ENCODE assay signal across 13 cellular contexts in the genomic region with DNA sequence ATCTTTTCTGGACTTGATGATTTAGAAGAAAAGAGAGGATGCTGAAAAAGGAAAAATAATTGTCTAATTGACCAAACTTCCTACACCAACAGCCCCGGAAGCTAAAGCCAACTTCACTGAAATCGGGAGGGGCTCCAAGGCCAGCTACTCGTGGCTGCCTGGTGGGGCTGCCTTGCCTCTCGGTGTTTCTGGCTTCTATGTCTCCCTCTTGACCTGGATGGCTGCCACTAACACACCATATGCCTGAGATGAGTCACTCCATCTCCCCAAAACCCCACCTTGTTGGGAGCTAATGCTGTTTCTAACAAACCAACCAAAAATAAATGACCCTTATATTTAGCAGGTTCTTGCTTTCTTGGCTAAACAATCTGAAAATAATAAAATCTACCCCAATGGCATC.
DNase-seq lines count a peak whose midpoint lies in the region; ATAC-seq and TF ChIP-seq lines count a peak whose summit lies in the region.
"Had no signal": no experiment of that assay in that cellular context is flagged by ENCODE, and none has a peak within 500 bp of the region (broad histone marks: within the 10 kb centered on the region; RNA-seq: fewer than 3 reads in every experiment).

No MANE protein-coding gene starts in this region.

- no peak overlapping the region for H3K27ac ChIP-seq in CD4-positive, CD25-positive, alpha-beta regulatory T cell (ENCODE audit: insufficient read depth, low read length, poor library complexity, severe bottlenecking)
- H3K27ac ChIP-seq in Karpas-422 (ENCODE audit: low read length), result peak overlapping the region; percentile 99
- peak overlapping the region; percentile 83 for H3K27ac ChIP-seq in right cardiac atrium (ENCODE audit: low read length)
- no peak overlapping the region for H3K27ac ChIP-seq in WERI-Rb-1
- H3K27ac ChIP-seq: PC-9, spleen, VCaP had no signal

- intact Hi-C loops in right cardiac atrium (cut with DNase I), result no loop called here
- intact Hi-C loops in CD14-positive monocyte (cut with micrococcal nuclease), result no loop called here

- H3K36me3 ChIP-seq in CD4-positive, CD25-positive, alpha-beta regulatory T cell (ENCODE audit: control insufficient read depth, insufficient read depth, low read length), result peaks cover 41% of the 10 kb centered on the region
- H3K36me3 ChIP-seq in Karpas-422 (ENCODE audit: insufficient read depth, low read length), result peaks cover 40% of the 10 kb centered on the region
- no peaks in the 10 kb centered on the region; the same call in 1 of the 2 replicates for H3K36me3 ChIP-seq in WERI-Rb-1

- no peak overlapping the region for H2AFZ ChIP-seq in Karpas-422 (ENCODE audit: low read length)
- H2AFZ ChIP-seq: PC-9 had no signal

- H3K27me3 Mint-ChIP-seq in CD4-positive, CD25-positive, alpha-beta regulatory T cell, result no peaks in the 10 kb centered on the region
- H3K27me3 Mint-ChIP-seq in activated naive CD8-positive, alpha-beta T cell treated with anti-CD3 and anti-CD28 coated beads, Interleukin-2, amount 50 U/mL, for 24 hours, result no peaks in the 10 kb centered on the region
- H3K27me3 Mint-ChIP-seq in CD14-positive monocyte (ENCODE audit: low read depth in 3 of 3), result peaks cover 0 to 2% (median 0%) of the 10 kb centered on the region in 3 donors

- H3K4me1 ChIP-seq in CD4-positive, CD25-positive, alpha-beta regulatory T cell (ENCODE audit: control insufficient read depth, insufficient read depth, low read length, poor library complexity, severe bottlenecking), result peaks cover 18% of the 10 kb centered on the region
- H3K4me1 ChIP-seq in Karpas-422 (ENCODE audit: low read length) (peaks cover 99% of the 10 kb centered on the region), right cardiac atrium (ENCODE audit: control insufficient read depth, insufficient read depth, low read length) (peaks cover 19% of the 10 kb centered on the region)

- H3K27me3 ChIP-seq in CD4-positive, CD25-positive, alpha-beta regulatory T cell (ENCODE audit: control insufficient read depth, insufficient read depth, low read length), result no peaks in the 10 kb centered on the region
- H3K27me3 ChIP-seq in Karpas-422 (ENCODE audit: low read length), result no peaks in the 10 kb centered on the region
- no peaks in the 10 kb centered on the region for H3K27me3 ChIP-seq in right cardiac atrium (ENCODE audit: control insufficient read depth, insufficient read depth)
- no peaks in the 10 kb centered on the region for H3K27me3 ChIP-seq in WERI-Rb-1 (ENCODE audit: insufficient read depth, low read depth, severe bottlenecking)
- H3K27me3 ChIP-seq: spleen had no signal

- WGBS in right cardiac atrium, result 15% methylated on average over 4 of the region's 4 CpGs

- H3K4me3 ChIP-seq in CD4-positive, CD25-positive, alpha-beta regulatory T cell (ENCODE audit: low read depth, low read length), result no peak overlapping the region
- peak overlapping the region; percentile 15; the same call in 1 of the 2 replicates for H3K4me3 ChIP-seq in Karpas-422 (ENCODE audit: low read length)
- no peak overlapping the region for H3K4me3 ChIP-seq in right cardiac atrium (ENCODE audit: low read length)
- H3K4me3 ChIP-seq in WERI-Rb-1 (ENCODE audit: low read depth, low read length), result no peak overlapping the region
- H3K4me3 ChIP-seq: PC-9, spleen had no signal

- peaks cover 23 to 57% (median 38%) of the 10 kb centered on the region in 4 donors for H3K4me1 Mint-ChIP-seq in CD4-positive, CD25-positive, alpha-beta regulatory T cell
- H3K4me1 Mint-ChIP-seq in activated naive CD8-positive, alpha-beta T cell treated with anti-CD3 and anti-CD28 coated beads, Interleukin-2, amount 50 U/mL, for 24 hours, result peaks cover 83% of the 10 kb centered on the region
- H3K4me1 Mint-ChIP-seq in CD14-positive monocyte, result peaks cover 3% of the 10 kb centered on the region

- peak overlapping the region in 2 of 3 donors; percentile 55 to 65 for H3K27ac Mint-ChIP-seq in CD4-positive, CD25-positive, alpha-beta regulatory T cell
- H3K27ac Mint-ChIP-seq in activated naive CD8-positive, alpha-beta T cell treated with anti-CD3 and anti-CD28 coated beads, Interleukin-2, amount 50 U/mL, for 24 hours, result peak overlapping the region; percentile 86
- no peak overlapping the region for H3K27ac Mint-ChIP-seq in CD14-positive monocyte

- H3K4me3 Mint-ChIP-seq in CD4-positive, CD25-positive, alpha-beta regulatory T cell, result peak overlapping the region in 1 of 4 donors; percentile 22
- peak overlapping the region; percentile 46 for H3K4me3 Mint-ChIP-seq in activated naive CD8-positive, alpha-beta T cell treated with anti-CD3 and anti-CD28 coated beads, Interleukin-2, amount 50 U/mL, for 24 hours
- H3K4me3 Mint-ChIP-seq in CD14-positive monocyte, result no peak overlapping the region

- H3K4me2 ChIP-seq in Karpas-422 (ENCODE audit: low read depth, low read length, poor library complexity, severe bottlenecking), result peak overlapping the region; percentile 51
- H3K4me2 ChIP-seq: PC-9 had no signal

- H3K9ac ChIP-seq in Karpas-422 (ENCODE audit: low read length), result peak overlapping the region; percentile 43

- TF ChIP-seq CTCF in CD14-positive monocyte (IDR thresholded peaks at IDR 0.05) (no peak), WERI-Rb-1 (IDR thresholded peaks at IDR 0.05; ENCODE audit: low read depth, low read length) (no peak)

- H3K79me2 ChIP-seq in Karpas-422 (ENCODE audit: low read length), result peaks cover 79% of the 10 kb centered on the region

- no peaks in the 10 kb centered on the region for H3K9me2 ChIP-seq in Karpas-422 (replicated peaks; ENCODE audit: insufficient read depth, low read length)

- H3K36me3 Mint-ChIP-seq in CD4-positive, CD25-positive, alpha-beta regulatory T cell, result peaks cover 33% of the 10 kb centered on the region
- peaks cover 30% of the 10 kb centered on the region for H3K36me3 Mint-ChIP-seq in activated naive CD8-positive, alpha-beta T cell treated with anti-CD3 and anti-CD28 coated beads, Interleukin-2, amount 50 U/mL, for 24 hours (ENCODE audit: low read depth)
- H3K36me3 Mint-ChIP-seq in CD14-positive monocyte, result no peaks in the 10 kb centered on the region

- H3K9me3 Mint-ChIP-seq in CD4-positive, CD25-positive, alpha-beta regulatory T cell, result peaks cover 0 to 3% (median 0%) of the 10 kb centered on the region in 7 donors
- no peaks in the 10 kb centered on the region for H3K9me3 Mint-ChIP-seq in activated naive CD8-positive, alpha-beta T cell treated with anti-CD3 and anti-CD28 coated beads, Interleukin-2, amount 50 U/mL, for 24 hours
- no peaks in the 10 kb centered on the region for H3K9me3 Mint-ChIP-seq in CD14-positive monocyte

- no peak for DNase-seq in CD4-positive, CD25-positive, alpha-beta regulatory T cell
- DNase-seq in Karpas-422 (peak; percentile 52), right cardiac atrium (peak in 2 of 3 donors; percentile 65 to 70), KBM-7 (no peak), CD14-positive monocyte (ENCODE audit: low spot score) (no peak), WERI-Rb-1 (no peak)
- DNase-seq in activated naive CD8-positive, alpha-beta T cell treated with anti-CD3 and anti-CD28 coated beads, Interleukin-2, amount 50 U/mL, for 24 hours, result no peak
- DNase-seq: effector CD8-positive, alpha-beta T cell; NCI-H2081 treated with DMSO at 0.1 percent for 48 hours; PC-9; spleen had no signal

- in situ Hi-C loops in KBM-7 (cut with MboI; ENCODE audit: low pct_unique_long_range_greater_than_20kb, low sequenced_read_pairs), result no loop called here

- ATAC-seq in CD4-positive, CD25-positive, alpha-beta regulatory T cell (ENCODE audit: low read depth in 2 of 2), result no peak
- ATAC-seq in activated naive CD8-positive, alpha-beta T cell treated with anti-CD3 and anti-CD28 coated beads, Interleukin-2, amount 50 U/mL, for 24 hours, result no peak
- peak; percentile 42 to 59 for ATAC-seq in right cardiac atrium
- ATAC-seq in HG02763 (IDR thresholded peaks at IDR 0.05; ENCODE audit: unreplicated experiment), result no peak

- no peaks in the 10 kb centered on the region for H4K20me1 ChIP-seq in Karpas-422 (ENCODE audit: insufficient read depth, low read depth, low read length)

- H3K9me3 ChIP-seq in CD4-positive, CD25-positive, alpha-beta regulatory T cell (ENCODE audit: control insufficient read depth in 2 of 2, low read length in 2 of 2), result no peaks in the 10 kb centered on the region
- H3K9me3 ChIP-seq in Karpas-422 (ENCODE audit: low read length) (no peaks in the 10 kb centered on the region), right cardiac atrium (ENCODE audit: control insufficient read depth, low read length) (no peaks in the 10 kb centered on the region), WERI-Rb-1 (ENCODE audit: severe bottlenecking) (no peaks in the 10 kb centered on the region)
- H3K9me3 ChIP-seq: spleen had no signal

Comparison
In these comparisons a context has a peak if more than half of its experiments do, and no peak if none do; other contexts are left out.
1. ATAC-seq: peak in right cardiac atrium (2 of 2); none in CD4-positive, CD25-positive, alpha-beta regulatory T cell (0 of 2), activated naive CD8-positive, alpha-beta T cell treated with anti-CD3 and anti-CD28 coated beads, Interleukin-2, amount 50 U/mL, for 24 hours (single experiment) and HG02763 (single experiment).
2. DNase-seq: peak in Karpas-422 (single experiment) and right cardiac atrium (2 of 3); none in CD4-positive, CD25-positive, alpha-beta regulatory T cell (0 of 3), activated naive CD8-positive, alpha-beta T cell treated with anti-CD3 and anti-CD28 coated beads, Interleukin-2, amount 50 U/mL, for 24 hours (single experiment), KBM-7 (single experiment), CD14-positive monocyte (single experiment) and WERI-Rb-1 (single experiment).
3. H3K27ac ChIP-seq: peak in Karpas-422 (single experiment) and right cardiac atrium (single experiment); none in CD4-positive, CD25-positive, alpha-beta regulatory T cell (single experiment) and WERI-Rb-1 (single experiment).
4. H3K27ac Mint-ChIP-seq: peak in CD4-positive, CD25-positive, alpha-beta regulatory T cell (2 of 3) and activated naive CD8-positive, alpha-beta T cell treated with anti-CD3 and anti-CD28 coated beads, Interleukin-2, amount 50 U/mL, for 24 hours (single experiment); none in CD14-positive monocyte (0 of 7).